ENCODE assay signal across 8 cellular contexts in the genomic region with DNA sequence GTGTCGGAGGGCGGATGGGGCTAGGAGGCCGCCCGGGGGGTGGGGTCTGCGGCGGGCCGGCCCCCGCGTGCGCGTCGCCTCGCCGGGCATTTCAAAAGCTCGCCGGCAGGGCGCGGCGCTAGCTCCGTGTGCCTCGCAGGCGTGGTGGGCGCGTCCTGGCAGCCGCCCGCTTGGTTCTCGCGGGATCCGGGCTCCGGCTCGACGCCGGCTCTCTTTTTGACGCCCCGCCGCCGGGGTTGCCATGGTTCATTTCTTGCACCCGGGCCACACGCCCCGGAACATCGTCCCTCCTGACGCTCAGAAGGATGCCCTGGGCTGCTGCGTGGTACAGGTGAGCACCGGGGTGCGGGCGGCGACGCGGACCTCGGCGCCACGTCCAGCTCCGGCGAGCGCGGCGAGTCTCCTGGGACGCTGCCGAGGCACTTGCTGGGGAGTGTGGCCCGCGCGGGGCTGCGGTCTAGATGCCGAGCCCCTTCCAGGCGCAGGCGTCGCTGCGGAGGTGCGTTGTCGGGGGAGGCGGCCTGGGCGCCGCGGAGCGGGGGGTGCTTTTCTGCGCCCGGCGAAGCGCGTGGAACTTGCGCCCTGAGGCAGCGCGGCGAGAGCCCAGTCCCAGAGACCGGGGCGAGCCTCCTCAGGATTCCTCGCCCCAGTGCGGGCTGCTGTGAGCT. TPM values are rescaled to one million over a fixed set of nuclear protein-coding genes. Genes with fewer than 3 reads are reported as not detected.
DNase-seq lines count a peak whose midpoint lies in the region; ATAC-seq and TF ChIP-seq lines count a peak whose summit lies in the region.

A gene (plus strand): TSS at position 118 of the 668 bp plus-strand sequence. CDS start 124 bp downstream, at position 242.

- peak within 1 kb of the TSS; percentile 62 for H3K9ac ChIP-seq in adipocyte (ENCODE audit: low read length)

- no peak for TF ChIP-seq POLR2A in spleen (IDR thresholded peaks at IDR 0.05)

- in situ Hi-C loops in KBM-7 (cut with MboI; ENCODE audit: low pct_unique_long_range_greater_than_20kb, low sequenced_read_pairs), result no loop called here

- peaks cover 7% of the 10 kb centered on the region for H3K4me1 ChIP-seq in adipocyte (ENCODE audit: control insufficient read depth, insufficient read depth, low read length)
- no peaks in the 10 kb centered on the region for H3K4me1 ChIP-seq in iPS DF 6.9 (ENCODE audit: control insufficient read depth, insufficient read depth, low read length)
- H3K4me1 ChIP-seq in spleen, result peaks cover 6 to 23% (median 12%) of the 10 kb centered on the region in 6 donors

- H3K4me3 ChIP-seq in adipocyte (ENCODE audit: low read length) (peak within 1 kb of the TSS; percentile 80), iPS DF 6.9 (ENCODE audit: low read length) (peak within 1 kb of the TSS; percentile 58), spleen (peak within 1 kb of the TSS; percentile 25 to 73 (median 44))

- no peaks in the 10 kb centered on the region for H3K9me3 ChIP-seq in adipocyte (ENCODE audit: control insufficient read depth, low read length)
- H3K9me3 ChIP-seq in iPS DF 6.9 (ENCODE audit: control insufficient read depth, insufficient read depth, low read length), result no peaks in the 10 kb centered on the region
- H3K9me3 ChIP-seq in spleen, result no peaks in the 10 kb centered on the region

- WGBS in iPS DF 6.9 (ENCODE audit: insufficient coverage, insufficient read length), result no CpG with 5 or more reads among the region's 88 CpGs
- WGBS in spleen, 5 donors, result 1 to 5% (median 3%) methylated on average over 27 to 88 of the region's 88 CpGs

- TF ChIP-seq CTCF in spleen (IDR thresholded peaks at IDR 0.05 in 8 of 11, conservative IDR thresholded peaks at IDR 0.05 in 3 of 11), result peak in 7 of 11 experiments; percentile 13 to 52 (median 42)

- intact Hi-C loops in spleen (cut with DNase I; ENCODE audit: low total_unique reads), result no loop called here

- H3K27me3 ChIP-seq in adipocyte (replicated peaks; ENCODE audit: control insufficient read depth, insufficient read depth, low read length) (no peaks in the 10 kb centered on the region), iPS DF 6.9 (ENCODE audit: control insufficient read depth, insufficient read depth, low read length) (peaks cover 3% of the 10 kb centered on the region; the same call in 1 of the 2 replicates), spleen (replicated peaks in 1 of 7) (peaks cover 12 to 90% (median 33%) of the 10 kb centered on the region in 7 donors)

- no peaks in the 10 kb centered on the region for H3K36me3 ChIP-seq in adipocyte (ENCODE audit: control insufficient read depth, insufficient read depth, low read length, severe bottlenecking)
- no peaks in the 10 kb centered on the region for H3K36me3 ChIP-seq in iPS DF 6.9 (ENCODE audit: control insufficient read depth, insufficient read depth, low read length)
- no peaks in the 10 kb centered on the region for H3K36me3 ChIP-seq in spleen

- ATAC-seq in GM21526 (IDR thresholded peaks at IDR 0.05; ENCODE audit: low FRiP score, unreplicated experiment) (peak; percentile 80), SK-N-SH treated with all-trans-retinoic acid at 6 μM for 48 hours (peak; percentile 98)

- H3K27ac ChIP-seq in iPS DF 6.9 (ENCODE audit: low read length) (no peak within 1 kb of the TSS), spleen (peak within 1 kb of the TSS in 1 of 8 donors; percentile 19)

- DNase-seq in DMS 273 (lab: John Stamatoyannopoulos, UW; ENCODE audit: unreplicated experiment) (peak; percentile 98), KBM-7 (peak; percentile 84), adipocyte (ENCODE audit: low read depth) (peak; percentile 90), iPS DF 6.9 (ENCODE audit: low read depth, low spot score) (no peak), spleen (peak; percentile 82), MV-4-11 (lab: John Stamatoyannopoulos, UW) (no peak)

TF ChIP-seq in SK-N-SH treated with all-trans-retinoic acid at 6 μM for 48 hours, 23 proteins besides CTCF, POLR2A, EP300 and RAD21:
- TF ChIP-seq, protein P1, sequence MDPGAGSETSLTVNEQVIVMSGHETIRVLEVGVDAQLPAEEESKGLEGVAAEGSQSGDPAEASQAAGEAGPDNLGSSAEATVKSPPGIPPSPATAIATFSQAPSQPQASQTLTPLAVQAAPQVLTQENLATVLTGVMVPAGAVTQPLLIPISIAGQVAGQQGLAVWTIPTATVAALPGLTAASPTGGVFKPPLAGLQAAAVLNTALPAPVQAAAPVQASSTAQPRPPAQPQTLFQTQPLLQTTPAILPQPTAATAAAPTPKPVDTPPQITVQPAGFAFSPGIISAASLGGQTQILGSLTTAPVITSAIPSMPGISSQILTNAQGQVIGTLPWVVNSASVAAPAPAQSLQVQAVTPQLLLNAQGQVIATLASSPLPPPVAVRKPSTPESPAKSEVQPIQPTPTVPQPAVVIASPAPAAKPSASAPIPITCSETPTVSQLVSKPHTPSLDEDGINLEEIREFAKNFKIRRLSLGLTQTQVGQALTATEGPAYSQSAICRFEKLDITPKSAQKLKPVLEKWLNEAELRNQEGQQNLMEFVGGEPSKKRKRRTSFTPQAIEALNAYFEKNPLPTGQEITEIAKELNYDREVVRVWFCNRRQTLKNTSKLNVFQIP (CRISPR knock-in tag; IDR thresholded peaks at IDR 0.05; ENCODE audit: borderline replicate concordance, low read depth), result no peak
- TF ChIP-seq ZFP3 (CRISPR knock-in tag; IDR thresholded peaks at IDR 0.05), result peak; percentile 70; the same call in 1 of the 2 replicates
- no peak for TF ChIP-seq ISL1 (CRISPR knock-in tag; IDR thresholded peaks at IDR 0.05)
- TF ChIP-seq, protein P2, sequence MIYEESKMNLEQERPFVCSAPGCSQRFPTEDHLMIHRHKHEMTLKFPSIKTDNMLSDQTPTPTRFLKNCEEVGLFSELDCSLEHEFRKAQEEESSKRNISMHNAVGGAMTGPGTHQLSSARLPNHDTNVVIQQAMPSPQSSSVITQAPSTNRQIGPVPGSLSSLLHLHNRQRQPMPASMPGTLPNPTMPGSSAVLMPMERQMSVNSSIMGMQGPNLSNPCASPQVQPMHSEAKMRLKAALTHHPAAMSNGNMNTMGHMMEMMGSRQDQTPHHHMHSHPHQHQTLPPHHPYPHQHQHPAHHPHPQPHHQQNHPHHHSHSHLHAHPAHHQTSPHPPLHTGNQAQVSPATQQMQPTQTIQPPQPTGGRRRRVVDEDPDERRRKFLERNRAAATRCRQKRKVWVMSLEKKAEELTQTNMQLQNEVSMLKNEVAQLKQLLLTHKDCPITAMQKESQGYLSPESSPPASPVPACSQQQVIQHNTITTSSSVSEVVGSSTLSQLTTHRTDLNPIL (CRISPR knock-in tag; IDR thresholded peaks at IDR 0.05; ENCODE audit: low read depth), result no peak
- TF ChIP-seq ESRRG (CRISPR knock-in tag; IDR thresholded peaks at IDR 0.05), result no peak
- no peak for TF ChIP-seq ZNF70 (CRISPR knock-in tag; IDR thresholded peaks at IDR 0.05)
- 0 out of 2 replicates have a peak, but pooled peaks have one; percentile 42 for TF ChIP-seq CSDC2 (CRISPR knock-in tag; IDR thresholded peaks at IDR 0.05)

RNA-seq across cellular contexts. Expression of the gene that starts here (rescaled TPM):
- total RNA-seq in spleen, result under 1 TPM; 0.09 to 0.85 (median 0.27) TPM
- polyA plus RNA-seq in spleen, result under 1 TPM; 0.02 to 0.03 (median 0.03) TPM

Comparison
In these comparisons a context has a peak if more than half of its experiments do, and no peak if none do; other contexts are left out.
1. Peak in DNase-seq and H3K4me3 ChIP-seq in spleen; RNA of the gene not detected or under 1 TPM.
2. DNase-seq: peak in DMS 273 (single experiment), KBM-7 (single experiment) and adipocyte (single experiment); none in iPS DF 6.9 (single experiment) and MV-4-11 (single experiment).
3. Peak in every context shown above with its lines, with median percentiles within 50 percentile points of each other: H3K4me3 ChIP-seq.